ENCODE assay signal across 3 cellular contexts in the genomic region with DNA sequence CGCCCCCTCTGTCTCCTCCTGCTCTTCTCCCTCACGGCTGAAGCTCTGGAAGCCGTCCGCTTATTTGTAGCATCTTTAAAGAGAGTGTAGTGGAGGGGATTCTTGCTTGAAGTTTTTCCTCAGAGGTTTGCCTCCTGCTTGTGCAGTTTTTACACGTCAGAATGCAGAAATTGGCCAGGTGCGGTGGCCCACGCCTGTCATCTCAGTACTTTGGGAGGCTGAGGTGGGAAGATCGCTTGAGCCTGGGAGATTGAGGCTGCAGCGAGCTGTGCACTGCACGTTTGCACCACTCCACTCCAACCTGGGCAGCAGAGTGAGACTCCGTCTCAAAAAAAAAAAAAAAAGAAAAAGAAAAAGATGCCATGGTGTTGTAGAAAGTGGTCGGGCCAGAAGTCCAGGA.
"Had no signal": no experiment of that assay in that cellular context is flagged by ENCODE, and none has a peak within 500 bp of the region (broad histone marks: within the 10 kb centered on the region; RNA-seq: fewer than 3 reads in every experiment).

No MANE protein-coding gene starts in this region.

- ATAC-seq: GM12878 had no signal

- DNase-seq: GDM1, GF-D8 had no signal

- H3K4me3 ChIP-seq: GM12878 had no signal
